9 cellular contexts compared by ENCODE assay signal in the genomic region with DNA sequence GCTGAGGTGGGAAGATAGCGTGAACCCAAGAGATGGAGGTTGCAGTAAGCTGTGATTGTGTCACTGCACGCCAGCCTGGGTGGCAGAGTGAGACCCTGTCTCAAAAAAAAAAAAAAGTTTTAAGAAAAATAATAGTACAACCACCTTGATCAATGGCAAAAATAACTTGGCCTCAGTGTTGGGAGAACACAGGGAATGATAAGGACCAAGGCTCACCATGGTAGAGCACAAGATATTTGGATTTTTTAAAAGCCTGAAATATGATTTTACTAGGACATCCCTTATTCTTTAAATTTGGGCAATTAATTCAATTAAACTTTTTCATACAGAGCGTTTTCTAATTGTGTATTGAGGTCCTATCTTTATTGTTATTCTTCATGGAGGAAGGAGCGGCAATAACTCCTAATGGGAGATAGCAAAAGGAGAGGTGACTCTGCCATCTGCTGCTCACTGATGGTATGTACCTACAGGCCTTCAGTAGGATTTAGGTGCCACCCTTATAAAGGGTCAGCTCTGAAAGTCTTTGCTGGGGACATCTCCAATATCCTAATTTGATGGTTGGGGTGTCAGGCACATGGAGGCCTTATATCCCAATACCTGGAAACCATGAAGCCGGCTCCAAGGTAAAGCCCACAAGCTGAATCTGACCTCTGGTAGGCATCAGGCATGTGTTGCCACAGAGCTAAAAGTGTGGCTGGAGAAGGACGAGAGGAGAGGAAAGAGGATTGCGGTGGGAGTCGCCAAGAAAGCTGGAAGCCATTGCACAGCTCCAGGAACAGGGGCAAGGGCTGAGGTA. TPM values are rescaled to one million over a fixed set of nuclear protein-coding genes. Genes with fewer than 3 reads are reported as not detected.
DNase-seq lines count a peak whose midpoint lies in the region; ATAC-seq and TF ChIP-seq lines count a peak whose summit lies in the region.
"Had no signal": no experiment of that assay in that cellular context is flagged by ENCODE, and none has a peak within 500 bp of the region (broad histone marks: within the 10 kb centered on the region; RNA-seq: fewer than 3 reads in every experiment).

No MANE protein-coding gene starts in this region.

- no peak for TF ChIP-seq POLR2A in body of pancreas (IDR thresholded peaks at IDR 0.05)

- intact Hi-C loops in body of pancreas (cut with DNase I): loop anchor here (5.0 to 10.0 kb wide), 2 partner anchors 118 to 316 kb away; no protein-coding TSS in a partner anchor

- H3K27me3 Mint-ChIP-seq in HFFc6 (ENCODE audit: insufficient read depth): peaks cover 21% of the 10 kb centered on the region

- peak overlapping the region in 3 of 4 donors; percentile 63 to 79 (median 63) for H3K27ac ChIP-seq in body of pancreas

- H3K27ac Mint-ChIP-seq in HFFc6: no peak overlapping the region
- H3K27ac Mint-ChIP-seq: T-cell had no signal

- H3K4me1 ChIP-seq in body of pancreas: peaks cover 59% of the 10 kb centered on the region

- H3K27me3 ChIP-seq in body of pancreas: no peaks in the 10 kb centered on the region

- no peaks in the 10 kb centered on the region for H3K9me3 Mint-ChIP-seq in HFFc6
- H3K9me3 Mint-ChIP-seq: T-cell had no signal

- H3K9me3 ChIP-seq in body of pancreas: no peaks in the 10 kb centered on the region

- WGBS in body of pancreas, 2 donors: 35 to 36% methylated on average over 8 of the region's 8 CpGs

- H3K4me3 Mint-ChIP-seq in HFFc6: no peak overlapping the region
- H3K4me3 Mint-ChIP-seq: T-cell had no signal

- no peaks in the 10 kb centered on the region for H3K36me3 Mint-ChIP-seq in HFFc6 (ENCODE audit: low read depth)
- H3K36me3 Mint-ChIP-seq: T-cell had no signal

- peak; percentile 68 for DNase-seq in D341Med (ENCODE audit: low spot score)
- peak; percentile 45 for DNase-seq in HFFc6
- DNase-seq in NOMO-1 treated with DMSO at 0.1 percent for 48 hours (lab: John Stamatoyannopoulos, UW; ENCODE audit: unreplicated experiment): peak; percentile 57
- peak; percentile 67 to 79 (median 71) for DNase-seq in body of pancreas
- DNase-seq in islet precursor cell: peak; percentile 65
- DNase-seq in stimulated activated naive CD8-positive, alpha-beta T cell treated with anti-CD3 and anti-CD28 coated beads, Interleukin-15, Interleukin-2, amounts not matched to agents 100 U/mL and 50 U/mL, for 24 hours: peak; percentile 24

- H3K4me1 Mint-ChIP-seq in HFFc6 (ENCODE audit: low read depth): peaks cover 5% of the 10 kb centered on the region; the same call in 1 of the 2 replicates
- H3K4me1 Mint-ChIP-seq: T-cell had no signal

- ATAC-seq in body of pancreas (peak; percentile 86), HG02678 (IDR thresholded peaks at IDR 0.05; ENCODE audit: unreplicated experiment) (no peak), HG03342 (IDR thresholded peaks at IDR 0.05; ENCODE audit: unreplicated experiment) (no peak)
- ATAC-seq in stimulated activated naive CD8-positive, alpha-beta T cell treated with anti-CD3 and anti-CD28 coated beads, Interleukin-15, Interleukin-2, amounts not matched to agents 100 U/mL and 50 U/mL, for 24 hours: peak; percentile 75
- ATAC-seq: T-cell had no signal

- peak; percentile 82 for TF ChIP-seq CTCF in HFFc6 (IDR thresholded peaks at IDR 0.05)
- peak; percentile 44 to 88 (median 83) for TF ChIP-seq CTCF in body of pancreas (IDR thresholded peaks at IDR 0.05)

- H3K36me3 ChIP-seq in body of pancreas (replicated peaks in 1 of 2; ENCODE audit: insufficient read depth in 1 of 2, low read depth in 2 of 2): no peaks in the 10 kb centered on the region

- no peak overlapping the region for H3K4me3 ChIP-seq in body of pancreas

RNA-seq across cellular contexts. Expression of gene POLD3, which starts 21.9 kb away (rescaled TPM):
- 10 to 100 TPM; 10.1 to 17.5 (median 15.3) TPM for total RNA-seq in HFFc6 (2021; fragmentation: NEBNext Ultra II Directional; extraction: Animal tissue kit (Norgen Biotek cat#: 25700))
- total RNA-seq in body of pancreas: 10 to 100 TPM in 1 of 2 donors, 1 to 10 TPM in 1; 9.3 to 13.8 TPM

Comparison
In these comparisons a context has a peak if more than half of its experiments do, and no peak if none do; other contexts are left out.
1. ATAC-seq: peak in body of pancreas (single experiment) and stimulated activated naive CD8-positive, alpha-beta T cell treated with anti-CD3 and anti-CD28 coated beads, Interleukin-15, Interleukin-2, amounts not matched to agents 100 U/mL and 50 U/mL, for 24 hours (single experiment); none in HG02678 (single experiment) and HG03342 (single experiment).
2. Peak in every context shown above with its lines, with median percentiles within 50 percentile points of each other: DNase-seq.